27 cellular contexts compared by ENCODE assay signal in genomic region chr7:133822816-133823552, GRCh38.
"Had no signal": no experiment of that assay in that cellular context is flagged by ENCODE, and none has a peak within 500 bp of the region (broad histone marks: within the 10 kb centered on the region; RNA-seq: fewer than 3 reads in every experiment).

No MANE protein-coding gene starts in this region.

- H3K9me3 ChIP-seq: adrenal gland, MG63, SJCRH30 had no signal

- H3K4me1 ChIP-seq: adrenal gland had no signal

- H3K9me3 Mint-ChIP-seq: activated CD8-positive, alpha-beta T cell treated with anti-CD3 and anti-CD28 coated beads for 36 hours; activated naive CD4-positive, alpha-beta T cell treated with anti-CD3 and anti-CD28 coated beads for 36 hours; activated naive CD4-positive, alpha-beta T cell treated with anti-CD3 and anti-CD28 coated beads, Interleukin-2, amount 50 U/mL, for 72 hours; activated T-cell treated with anti-CD3 and anti-CD28 coated beads, Interleukin-2, amount 50 U/mL, for 24 hours; activated T-helper 2 cell treated with anti-CD3 and anti-CD28 coated beads, Interferon-gamma antibody, Interleukin-2, Interleukin-4, amounts not matched to agents 10 μg/mL and 5 μg/mL and 100 μg/mL, durations not matched to agents 14 hours and 24 hours and 36 hours; brain had no signal

- DNase-seq: activated CD4-positive, alpha-beta T cell treated with anti-CD3 and anti-CD28 coated beads, Interleukin-2, amount 10 ng/mL, durations not matched to agents 24 days and 14 days; activated CD4-positive, alpha-beta T cell treated with anti-CD3 and anti-CD28 coated beads, Interleukin-2, amount 50 U/mL, for 4 hours; activated CD8-positive, alpha-beta T cell treated with anti-CD3 and anti-CD28 coated beads for 36 hours; activated gamma-delta T cell; activated naive CD4-positive, alpha-beta T cell treated with anti-CD3 and anti-CD28 coated beads for 36 hours; activated T-cell treated with anti-CD3 and anti-CD28 coated beads, Interleukin-2, amount 50 U/mL, for 24 hours; adrenal gland; Kasumi-1; KG1; MG63; NCI-H1048; NCI-H1105 treated with DMSO at 0.1 percent for 48 hours; NCI-H1436; NCI-H1694; NCI-H1930; NCI-H2081 treated with DMSO at 0.1 percent for 48 hours; NCI-H226; NCI-H446 treated with DMSO at 0.1 percent for 48 hours; NCI-H524; SHP77; SJCRH30; T1000 had no signal

- H3K4me3 Mint-ChIP-seq: activated CD4-positive, alpha-beta T cell treated with anti-CD3 and anti-CD28 coated beads, Interleukin-2, amount 10 ng/mL, durations not matched to agents 24 days and 14 days; activated CD8-positive, alpha-beta T cell treated with anti-CD3 and anti-CD28 coated beads for 36 hours; activated naive CD4-positive, alpha-beta T cell treated with anti-CD3 and anti-CD28 coated beads for 36 hours; activated T-cell treated with anti-CD3 and anti-CD28 coated beads, Interleukin-2, amount 50 U/mL, for 24 hours; brain had no signal

- H3K27me3 Mint-ChIP-seq: activated CD4-positive, alpha-beta T cell treated with anti-CD3 and anti-CD28 coated beads, Interleukin-2, amount 10 ng/mL, durations not matched to agents 24 days and 14 days; activated CD8-positive, alpha-beta T cell treated with anti-CD3 and anti-CD28 coated beads for 36 hours; activated T-cell treated with anti-CD3 and anti-CD28 coated beads, Interleukin-2, amount 50 U/mL, for 24 hours; brain had no signal

- H3K27me3 ChIP-seq: adrenal gland, MG63, SJCRH30 had no signal

- H3K4me1 Mint-ChIP-seq: activated CD4-positive, alpha-beta T cell treated with anti-CD3 and anti-CD28 coated beads, Interleukin-2, amount 10 ng/mL, durations not matched to agents 24 days and 14 days had no signal

- H3K27ac Mint-ChIP-seq: activated CD4-positive, alpha-beta T cell treated with anti-CD3 and anti-CD28 coated beads, Interleukin-2, amount 10 ng/mL, durations not matched to agents 24 days and 14 days; activated CD8-positive, alpha-beta T cell treated with anti-CD3 and anti-CD28 coated beads for 36 hours; activated naive CD4-positive, alpha-beta T cell treated with anti-CD3 and anti-CD28 coated beads for 36 hours; activated naive CD4-positive, alpha-beta T cell treated with anti-CD3 and anti-CD28 coated beads, Interleukin-2, amount 50 U/mL, for 72 hours; activated T-cell treated with anti-CD3 and anti-CD28 coated beads, Interleukin-2, amount 50 U/mL, for 24 hours; activated T-helper 2 cell treated with anti-CD3 and anti-CD28 coated beads, Interferon-gamma antibody, Interleukin-2, Interleukin-4, amounts not matched to agents 10 μg/mL and 5 μg/mL and 100 μg/mL, durations not matched to agents 14 hours and 24 hours and 36 hours had no signal

- H3K4me3 ChIP-seq: adrenal gland, MG63, SJCRH30, SK-N-MC had no signal

- H3K36me3 ChIP-seq: adrenal gland, MG63, SJCRH30 had no signal

- ATAC-seq: activated CD8-positive, alpha-beta T cell treated with anti-CD3 and anti-CD28 coated beads for 36 hours; activated naive CD4-positive, alpha-beta T cell treated with anti-CD3 and anti-CD28 coated beads, Interleukin-2, amount 50 U/mL, for 72 hours; Panc1 had no signal

- H3K27ac ChIP-seq: adrenal gland, SJCRH30, SK-N-MC had no signal
